ENCODE assay signal across 2 cellular contexts in genomic region chr5:58481066-58481676, GRCh38.
TF ChIP-seq lines count a peak whose summit lies in the region.

No MANE protein-coding gene starts in this region.

TF ChIP-seq in HEK293, 187 proteins besides CTCF, POLR2A, EP300 and RAD21:
- TF ChIP-seq ZNF10 (tag by site-specific recombination; IDR thresholded peaks at IDR 0.05) (no peak), ZNF560 (tag by site-specific recombination; IDR thresholded peaks at IDR 0.05; ENCODE audit: borderline replicate concordance) (no peak), SP7 (tag by site-specific recombination; IDR thresholded peaks at IDR 0.05) (no peak), ZNF670 (tag by site-specific recombination; IDR thresholded peaks at IDR 0.05; ENCODE audit: low read depth) (no peak), ZNF341 (tag by site-specific recombination; IDR thresholded peaks at IDR 0.05; ENCODE audit: low read depth) (no peak), ZNF248 (tag by site-specific recombination; IDR thresholded peaks at IDR 0.05) (0 out of 2 replicates have a peak, but pooled peaks have one; percentile 7), ZSCAN4 (tag by site-specific recombination; IDR thresholded peaks at IDR 0.05) (peak; percentile 17; the same call in 1 of the 2 replicates), BCL11A (tag by site-specific recombination; IDR thresholded peaks at IDR 0.05; ENCODE audit: low read depth) (no peak), ZNF214 (tag by site-specific recombination; IDR thresholded peaks at IDR 0.05; ENCODE audit: borderline replicate concordance) (no peak), ZSCAN18 (tag by site-specific recombination; IDR thresholded peaks at IDR 0.05) (no peak), ZNF133 (tag by site-specific recombination; IDR thresholded peaks at IDR 0.05) (no peak)
TF ChIP-seq in HEK293: peak in this region for 2.

TF ChIP-seq in H1, 55 proteins besides CTCF, POLR2A, EP300 and RAD21:
- TF ChIP-seq MAFK (IDR thresholded peaks at IDR 0.05; ENCODE audit: low read depth, low read length) (no peak), HDAC2 (IDR thresholded peaks at IDR 0.05; ENCODE audit: borderline replicate concordance in 1 of 2, low read depth in 2 of 2, low read length in 2 of 2) (no peak), SAP30 (IDR thresholded peaks at IDR 0.05; ENCODE audit: insufficient read depth, insufficient replicate concordance, low read length) (no peak), SP1 (IDR thresholded peaks at IDR 0.05; ENCODE audit: low read depth, low read length) (no peak), SP2 (IDR thresholded peaks at IDR 0.05; ENCODE audit: low read length) (no peak), RBBP5 (IDR thresholded peaks at IDR 0.05; ENCODE audit: borderline replicate concordance, low read depth, low read length) (no peak), SIX5 (IDR thresholded peaks at IDR 0.05; ENCODE audit: low read depth, low read length) (no peak), POU5F1 (IDR thresholded peaks at IDR 0.05; ENCODE audit: low read depth, low read length) (no peak), JUN (IDR thresholded peaks at IDR 0.05; ENCODE audit: low read depth, low read length) (no peak), CHD7 (IDR thresholded peaks at IDR 0.05; ENCODE audit: insufficient replicate concordance, low read length) (no peak), BRCA1 (IDR thresholded peaks at IDR 0.05; ENCODE audit: low read depth, low read length) (no peak), CREB1 (IDR thresholded peaks at IDR 0.05) (no peak), RXRA (IDR thresholded peaks at IDR 0.05; ENCODE audit: insufficient read depth, low read depth, low read length) (no peak), CHD1 (IDR thresholded peaks at IDR 0.05; ENCODE audit: low read depth, low read length) (no peak), EGR1 (IDR thresholded peaks at IDR 0.05; ENCODE audit: borderline replicate concordance, low read depth, low read length) (no peak), SP4 (IDR thresholded peaks at IDR 0.05; ENCODE audit: low read length) (no peak), USF2 (IDR thresholded peaks at IDR 0.05; ENCODE audit: low read length) (no peak), KDM4A (IDR thresholded peaks at IDR 0.05; ENCODE audit: low read depth, low read length, severe bottlenecking) (no peak), TAF7 (optimal IDR thresholded peaks at IDR 0.05; ENCODE audit: borderline replicate concordance, low read depth, low read length) (no peak)
